Comparison of ENCODE assay signal across 19 cellular contexts in genomic region chr6:109445382-109445781, GRCh38. TPM values are rescaled to one million over a fixed set of nuclear protein-coding genes. Genes with fewer than 3 reads are reported as not detected.
A peak's percentile ranks its signal among the peaks of the same experiment; 100 is the strongest.
DNase-seq lines count a peak whose midpoint lies in the region; ATAC-seq and TF ChIP-seq lines count a peak whose summit lies in the region.
"Had no signal": no experiment of that assay in that cellular context is flagged by ENCODE, and none has a peak within 500 bp of the region (broad histone marks: within the 10 kb centered on the region; RNA-seq: fewer than 3 reads in every experiment).

No MANE protein-coding gene starts in this region.

- in situ Hi-C loops in brain microvascular endothelial cell (cut with HindIII; ENCODE audit: low pct_ligation_motif_present, low sequenced_read_pairs), result no loop called here

- H3K9me2 ChIP-seq in GM23338 (ENCODE audit: insufficient read depth), result no peaks in the 10 kb centered on the region

- H3K4me1 ChIP-seq in GM23338 (ENCODE audit: insufficient read depth), result peaks cover 8% of the 10 kb centered on the region; the same call in 1 of the 2 replicates

- 0 out of 2 replicates have a peak, but pooled peaks cover 5% of the 10 kb centered on the region for H3F3A ChIP-seq in GM23338 (replicated peaks; ENCODE audit: low read depth)

- no peak overlapping the region for H3K4me3 Mint-ChIP-seq in T-helper 2 cell treated with Interferon-gamma antibody and Interleukin-4, amounts not matched to agents 5 μg/mL and 100 μg/mL, for 36 hours
- H3K4me3 Mint-ChIP-seq in GM23338 (no peak overlapping the region), naive B cell (peak overlapping the region in 2 of 8 donors; percentile 22 to 81)

- ATAC-seq in GM23338 (no peak), naive B cell (ENCODE audit: low read depth in 2 of 2) (no peak), HG03354 (IDR thresholded peaks at IDR 0.05; ENCODE audit: poor library complexity, severe bottlenecking, unreplicated experiment) (no peak), GM21447 (IDR thresholded peaks at IDR 0.05; ENCODE audit: unreplicated experiment) (no peak)
- ATAC-seq: left lobe of liver; stimulated activated naive CD8-positive, alpha-beta T cell treated with anti-CD3 and anti-CD28 coated beads, Interleukin-15, Interleukin-2, amounts not matched to agents 100 U/mL and 50 U/mL, for 24 hours had no signal

- H3K27me3 Mint-ChIP-seq in T-helper 2 cell treated with Interferon-gamma antibody and Interleukin-4, amounts not matched to agents 5 μg/mL and 100 μg/mL, for 36 hours (ENCODE audit: low read depth), result no peaks in the 10 kb centered on the region
- H3K27me3 Mint-ChIP-seq in GM23338 (ENCODE audit: insufficient read depth, low read depth, poor library complexity), result peaks cover 22% of the 10 kb centered on the region
- no peaks in the 10 kb centered on the region for H3K27me3 Mint-ChIP-seq in naive B cell

- no peaks in the 10 kb centered on the region for H3K9me3 Mint-ChIP-seq in T-helper 2 cell treated with Interferon-gamma antibody and Interleukin-4, amounts not matched to agents 5 μg/mL and 100 μg/mL, for 36 hours
- no peaks in the 10 kb centered on the region for H3K9me3 Mint-ChIP-seq in GM23338
- H3K9me3 Mint-ChIP-seq in naive B cell, result peaks cover 0 to 2% (median 0%) of the 10 kb centered on the region in 7 donors

- no peaks in the 10 kb centered on the region for H3K79me2 ChIP-seq in GM23338 (replicated peaks; ENCODE audit: insufficient read depth)

- peaks cover 3% of the 10 kb centered on the region; the same call in 1 of the 2 replicates for H3K36me3 ChIP-seq in GM23338 (ENCODE audit: insufficient read depth)
- peaks cover 53% of the 10 kb centered on the region for H3K36me3 ChIP-seq in brain microvascular endothelial cell (replicated peaks)

- H3K27ac ChIP-seq in GM23338 (ENCODE audit: low read depth), result no peak overlapping the region
- no peak overlapping the region for H3K27ac ChIP-seq in brain microvascular endothelial cell
- H3K27ac ChIP-seq: A549, SJSA1, upper lobe of left lung had no signal

- H2AFZ ChIP-seq in GM23338, result no peak overlapping the region

- H3K4me1 Mint-ChIP-seq in T-helper 2 cell treated with Interferon-gamma antibody and Interleukin-4, amounts not matched to agents 5 μg/mL and 100 μg/mL, for 36 hours (ENCODE audit: low read depth), result peaks cover 39% of the 10 kb centered on the region
- H3K4me1 Mint-ChIP-seq in GM23338 (peaks cover 17% of the 10 kb centered on the region; the same call in 2 of the 3 replicates), naive B cell (peaks cover 63 to 84% (median 81%) of the 10 kb centered on the region in 3 donors)

- no peaks in the 10 kb centered on the region; the same call in 1 of the 2 replicates for H4K20me1 ChIP-seq in GM23338 (replicated peaks; ENCODE audit: insufficient read depth)

- H3K4me3 ChIP-seq in GM23338, result no peak overlapping the region
- H3K4me3 ChIP-seq in brain microvascular endothelial cell (ENCODE audit: low read depth, low read length), result no peak overlapping the region
- H3K4me3 ChIP-seq: A549, SJSA1, upper lobe of left lung had no signal

- no peaks in the 10 kb centered on the region for H3K27me3 ChIP-seq in GM23338 (ENCODE audit: insufficient read depth)
- no peaks in the 10 kb centered on the region for H3K27me3 ChIP-seq in brain microvascular endothelial cell (replicated peaks)
- H3K27me3 ChIP-seq: SJSA1, upper lobe of left lung had no signal

- no peak overlapping the region for H3K4me2 ChIP-seq in GM23338
- H3K4me2 ChIP-seq: A549 had no signal

- peak overlapping the region; percentile 55 for H3K27ac Mint-ChIP-seq in T-helper 2 cell treated with Interferon-gamma antibody and Interleukin-4, amounts not matched to agents 5 μg/mL and 100 μg/mL, for 36 hours
- H3K27ac Mint-ChIP-seq in GM23338, result no peak overlapping the region
- peak overlapping the region; percentile 78 to 95 (median 87) for H3K27ac Mint-ChIP-seq in naive B cell

- TF ChIP-seq CTCF in GM23338 (conservative IDR thresholded peaks at IDR 0.05; ENCODE audit: low read depth in 2 of 2), result peak; percentile 21 to 25; a peak in 1 of 4 replicates
- peak; percentile 27 for TF ChIP-seq CTCF in brain microvascular endothelial cell (IDR thresholded peaks at IDR 0.05; ENCODE audit: low read depth, low read length, missing control alignments)

- H3K36me3 Mint-ChIP-seq in T-helper 2 cell treated with Interferon-gamma antibody and Interleukin-4, amounts not matched to agents 5 μg/mL and 100 μg/mL, for 36 hours (ENCODE audit: low read depth), result peaks cover 57% of the 10 kb centered on the region
- H3K36me3 Mint-ChIP-seq in GM23338 (ENCODE audit: low read depth), result peaks cover 33% of the 10 kb centered on the region
- H3K36me3 Mint-ChIP-seq in naive B cell, result peaks cover 0 to 8% of the 10 kb centered on the region in 2 donors

- DNase-seq in T-helper 2 cell treated with Interferon-gamma antibody and Interleukin-4, amounts not matched to agents 5 μg/mL and 100 μg/mL, for 36 hours (ENCODE audit: low spot score), result peak; percentile 3
- no peak for DNase-seq in T-helper 2 cell
- no peak for DNase-seq in GM23338 (ENCODE audit: low spot score)
- no peak for DNase-seq in brain microvascular endothelial cell
- DNase-seq in naive B cell, result no peak
- no peak for DNase-seq in NCI-H2196 treated with DMSO at 0.1 percent for 48 hours (lab: John Stamatoyannopoulos, UW; ENCODE audit: unreplicated experiment)
- DNase-seq: activated CD4-positive, alpha-beta T cell treated with anti-CD3 and anti-CD28 coated beads, Interleukin-2, amount 50 U/mL, for 48 hours; activated effector memory CD4-positive, alpha-beta T cell treated with anti-CD3 and anti-CD28 coated beads, Interleukin-2, amount 50 U/mL, for 16 hours; effector memory CD4-positive, alpha-beta T cell; Karpas-422; NCI-H1436; NCI-H446 treated with DMSO at 0.1 percent for 48 hours; stimulated activated naive CD8-positive, alpha-beta T cell treated with anti-CD3 and anti-CD28 coated beads, Interleukin-15, Interleukin-2, amounts not matched to agents 100 U/mL and 50 U/mL, for 24 hours had no signal

TF ChIP-seq in GM23338, 12 proteins besides CTCF, POLR2A, EP300 and RAD21 (continues in another document):
- TF ChIP-seq ZNF331 (CRISPR knock-in tag; IDR thresholded peaks at IDR 0.05; ENCODE audit: low read depth), result no peak
- no peak for TF ChIP-seq ZNF114 (CRISPR knock-in tag; IDR thresholded peaks at IDR 0.05)
- no peak for TF ChIP-seq NANOG (IDR thresholded peaks at IDR 0.05; ENCODE audit: borderline replicate concordance)
- no peak for TF ChIP-seq STAT1 (IDR thresholded peaks at IDR 0.05; ENCODE audit: unreplicated experiment)
- no peak for TF ChIP-seq REST (IDR thresholded peaks at IDR 0.05; ENCODE audit: unreplicated experiment)
- TF ChIP-seq ETS1 (IDR thresholded peaks at IDR 0.05), result no peak
- TF ChIP-seq EZH2phosphoT487 (IDR thresholded peaks at IDR 0.05; ENCODE audit: unreplicated experiment), result no peak

RNA-seq across cellular contexts. Expression of gene SMPD2, which starts 4.9 kb away (rescaled TPM):
- 10.9 and 12.6 TPM in 2 replicates for total RNA-seq in GM23338 (2014; rRNA removed; shearing (Covaris generic))
- polyA plus RNA-seq in GM23338 (2016; fragmentation: Nextera tagmentation; extraction: Ambion mirVana) (4.9 and 5.6 TPM in 2 replicates), naive B cell (ENCODE audit: low read depth in 6 of 6) (10 to 100 TPM; 24.1 to 45.5 (median 33.5) TPM)

RNA-seq across cellular contexts. Expression of gene PPIL6, which starts 5.0 kb away (rescaled TPM):
- 1.5 and 1.7 TPM in 2 replicates for total RNA-seq in GM23338 (2014; rRNA removed; shearing (Covaris generic))
- 0.54 and 1.7 TPM in 2 replicates for polyA plus RNA-seq in GM23338 (2016; fragmentation: Nextera tagmentation; extraction: Ambion mirVana)
- polyA plus RNA-seq in naive B cell (ENCODE audit: low read depth in 6 of 6), result 1 to 10 TPM; 1.1 to 3.9 (median 2.4) TPM

RNA-seq across cellular contexts. Expression of gene MICAL1, which starts 10.2 kb away (rescaled TPM):
- total RNA-seq in GM23338 (2014; rRNA removed; shearing (Covaris generic)), result 77.8 TPM in 2 replicates
- polyA plus RNA-seq in GM23338 (2016; fragmentation: Nextera tagmentation; extraction: Ambion mirVana), result 23.7 and 27.8 TPM in 2 replicates
- polyA plus RNA-seq in naive B cell (ENCODE audit: low read depth in 6 of 6), result 10 to 100 TPM in 5 of 6 donors, 1 to 10 TPM in 1; 8.4 to 26.7 (median 16.1) TPM

RNA-seq across cellular contexts. Expression of gene ZBTB24, which starts 37.6 kb away (rescaled TPM):
- 22.0 and 26.6 TPM in 2 replicates for total RNA-seq in GM23338 (2014; rRNA removed; shearing (Covaris generic))
- polyA plus RNA-seq in GM23338 (2016; fragmentation: Nextera tagmentation; extraction: Ambion mirVana), result 7.2 and 7.9 TPM in 2 replicates
- 10 to 100 TPM; 12.0 to 18.5 (median 16.3) TPM for polyA plus RNA-seq in naive B cell (ENCODE audit: low read depth in 6 of 6)
